ENCODE assay signal across 1 cellular context in the genomic region with DNA sequence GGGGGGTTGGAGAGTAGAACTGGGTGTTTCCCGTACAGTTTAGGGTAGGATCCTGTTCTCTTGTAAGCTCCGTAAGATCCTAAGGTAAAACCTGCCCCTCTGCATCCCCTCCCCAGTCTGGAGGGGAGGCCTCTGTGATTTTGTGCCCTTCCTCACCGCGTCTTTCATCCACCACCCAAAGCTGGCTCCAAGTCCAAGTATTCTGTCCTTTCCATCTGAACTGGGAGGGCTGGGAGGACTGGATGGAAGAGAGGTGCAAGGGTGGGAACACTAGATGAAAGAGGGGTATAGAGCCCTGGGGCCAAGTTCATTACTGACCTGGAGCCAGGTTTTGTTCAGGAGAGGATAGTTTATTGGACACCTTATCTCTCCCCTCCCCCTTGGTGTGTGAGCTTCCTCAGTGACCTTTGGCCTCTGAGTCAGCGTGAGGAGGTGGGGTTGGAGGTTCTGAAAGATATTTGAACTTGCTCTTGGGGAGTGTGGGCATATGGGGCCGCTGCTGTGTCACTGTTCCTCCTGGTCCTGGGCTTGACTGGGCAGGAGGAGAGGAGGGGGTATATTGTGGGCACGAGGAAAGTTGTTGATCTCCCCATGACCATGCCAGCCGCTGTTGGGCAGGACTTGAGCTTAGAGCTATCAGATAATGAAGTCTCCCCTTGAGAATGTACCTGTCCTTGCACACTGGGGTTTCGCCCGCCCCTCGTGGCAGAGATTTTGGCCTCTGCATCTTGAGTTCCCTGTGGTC.
TF ChIP-seq lines count a peak whose summit lies in the region.

No MANE protein-coding gene starts in this region.

TF ChIP-seq in HepG2, 621 proteins besides CTCF, POLR2A, EP300 and RAD21 (continued from another document and continues in another):
- TF ChIP-seq, protein P1, sequence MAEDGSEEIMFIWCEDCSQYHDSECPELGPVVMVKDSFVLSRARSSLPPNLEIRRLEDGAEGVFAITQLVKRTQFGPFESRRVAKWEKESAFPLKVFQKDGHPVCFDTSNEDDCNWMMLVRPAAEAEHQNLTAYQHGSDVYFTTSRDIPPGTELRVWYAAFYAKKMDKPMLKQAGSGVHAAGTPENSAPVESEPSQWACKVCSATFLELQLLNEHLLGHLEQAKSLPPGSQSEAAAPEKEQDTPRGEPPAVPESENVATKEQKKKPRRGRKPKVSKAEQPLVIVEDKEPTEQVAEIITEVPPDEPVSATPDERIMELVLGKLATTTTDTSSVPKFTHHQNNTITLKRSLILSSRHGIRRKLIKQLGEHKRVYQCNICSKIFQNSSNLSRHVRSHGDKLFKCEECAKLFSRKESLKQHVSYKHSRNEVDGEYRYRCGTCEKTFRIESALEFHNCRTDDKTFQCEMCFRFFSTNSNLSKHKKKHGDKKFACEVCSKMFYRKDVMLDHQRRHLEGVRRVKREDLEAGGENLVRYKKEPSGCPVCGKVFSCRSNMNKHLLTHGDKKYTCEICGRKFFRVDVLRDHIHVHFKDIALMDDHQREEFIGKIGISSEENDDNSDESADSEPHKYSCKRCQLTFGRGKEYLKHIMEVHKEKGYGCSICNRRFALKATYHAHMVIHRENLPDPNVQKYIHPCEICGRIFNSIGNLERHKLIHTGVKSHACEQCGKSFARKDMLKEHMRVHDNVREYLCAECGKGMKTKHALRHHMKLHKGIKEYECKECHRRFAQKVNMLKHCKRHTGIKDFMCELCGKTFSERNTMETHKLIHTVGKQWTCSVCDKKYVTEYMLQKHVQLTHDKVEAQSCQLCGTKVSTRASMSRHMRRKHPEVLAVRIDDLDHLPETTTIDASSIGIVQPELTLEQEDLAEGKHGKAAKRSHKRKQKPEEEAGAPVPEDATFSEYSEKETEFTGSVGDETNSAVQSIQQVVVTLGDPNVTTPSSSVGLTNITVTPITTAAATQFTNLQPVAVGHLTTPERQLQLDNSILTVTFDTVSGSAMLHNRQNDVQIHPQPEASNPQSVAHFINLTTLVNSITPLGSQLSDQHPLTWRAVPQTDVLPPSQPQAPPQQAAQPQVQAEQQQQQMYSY (CRISPR knock-in tag; IDR thresholded peaks at IDR 0.05), result peak; percentile 59; the same call in 1 of the 2 replicates
- TF ChIP-seq GATAD2A (CRISPR knock-in tag; IDR thresholded peaks at IDR 0.05) (peak; percentile 97), ATM (IDR thresholded peaks at IDR 0.05; ENCODE audit: borderline replicate concordance) (no peak), ZNF501 (CRISPR knock-in tag; IDR thresholded peaks at IDR 0.05) (peak; percentile 77; the same call in 1 of the 2 replicates), SALL2 (CRISPR knock-in tag; IDR thresholded peaks at IDR 0.05) (peak; percentile 78; the same call in 1 of the 2 replicates), FOXK1 (CRISPR knock-in tag; IDR thresholded peaks at IDR 0.05; ENCODE audit: borderline replicate concordance, low read depth) (peak; percentile 73; the same call in 1 of the 2 replicates), ZNF326 (CRISPR knock-in tag; IDR thresholded peaks at IDR 0.05; ENCODE audit: borderline replicate concordance) (no peak), ZNF781 (CRISPR knock-in tag; IDR thresholded peaks at IDR 0.05; ENCODE audit: borderline replicate concordance, not compliant biosample characterization) (peak; percentile 72), ADNP (CRISPR knock-in tag; IDR thresholded peaks at IDR 0.05) (0 out of 2 replicates have a peak, but pooled peaks have one; percentile 1), MEIS2 (CRISPR knock-in tag; IDR thresholded peaks at IDR 0.05) (peak; percentile 71; the same call in 1 of the 2 replicates), MAFK (conservative IDR thresholded peaks at IDR 0.05 in 1 of 2, IDR thresholded peaks at IDR 0.05 in 1 of 2; ENCODE audit: low read length in 2 of 2) (peak in 1 of 2 experiments; percentile 40; a peak in 3 of 4 replicates), ZNF383 (CRISPR knock-in tag; IDR thresholded peaks at IDR 0.05; ENCODE audit: borderline replicate concordance) (no peak), NFKB2 (CRISPR knock-in tag; IDR thresholded peaks at IDR 0.05; ENCODE audit: borderline replicate concordance) (peak; percentile 53; the same call in 1 of the 2 replicates), PHF8 (CRISPR knock-in tag; IDR thresholded peaks at IDR 0.05) (peak; percentile 56), FOXO1 (CRISPR knock-in tag; IDR thresholded peaks at IDR 0.05) (peak; percentile 85), ZC3H4 (CRISPR knock-in tag; IDR thresholded peaks at IDR 0.05; ENCODE audit: borderline replicate concordance) (0 out of 2 replicates have a peak, but pooled peaks have one; percentile 46), NCOR1 (IDR thresholded peaks at IDR 0.05; ENCODE audit: borderline replicate concordance, low read length) (peak; percentile 96), JUNB (CRISPR knock-in tag; IDR thresholded peaks at IDR 0.05; ENCODE audit: borderline replicate concordance) (peak; percentile 98), ATF7-NPFF (CRISPR knock-in tag; IDR thresholded peaks at IDR 0.05; ENCODE audit: low read depth) (0 out of 2 replicates have a peak, but pooled peaks have one; percentile 8), GLI4 (CRISPR knock-in tag; IDR thresholded peaks at IDR 0.05; ENCODE audit: borderline replicate concordance) (no peak), PPARG (CRISPR knock-in tag; conservative IDR thresholded peaks at IDR 0.05) (peak; percentile 94), MIER2 (CRISPR knock-in tag; IDR thresholded peaks at IDR 0.05) (peak; percentile 62; the same call in 1 of the 2 replicates), MED1 (CRISPR knock-in tag; IDR thresholded peaks at IDR 0.05) (peak; percentile 90), RFXAP (CRISPR knock-in tag; IDR thresholded peaks at IDR 0.05; ENCODE audit: borderline replicate concordance) (peak; percentile 83; the same call in 1 of the 2 replicates), KDM5A (IDR thresholded peaks at IDR 0.05; ENCODE audit: borderline replicate concordance, low read length) (peak; percentile 66; the same call in 1 of the 2 replicates), MYC (CRISPR knock-in tag; IDR thresholded peaks at IDR 0.05; ENCODE audit: borderline replicate concordance) (peak; percentile 70; the same call in 1 of the 2 replicates), ZSCAN29 (CRISPR knock-in tag; conservative IDR thresholded peaks at IDR 0.05) (peak; percentile 89)
- TF ChIP-seq, protein P2, sequence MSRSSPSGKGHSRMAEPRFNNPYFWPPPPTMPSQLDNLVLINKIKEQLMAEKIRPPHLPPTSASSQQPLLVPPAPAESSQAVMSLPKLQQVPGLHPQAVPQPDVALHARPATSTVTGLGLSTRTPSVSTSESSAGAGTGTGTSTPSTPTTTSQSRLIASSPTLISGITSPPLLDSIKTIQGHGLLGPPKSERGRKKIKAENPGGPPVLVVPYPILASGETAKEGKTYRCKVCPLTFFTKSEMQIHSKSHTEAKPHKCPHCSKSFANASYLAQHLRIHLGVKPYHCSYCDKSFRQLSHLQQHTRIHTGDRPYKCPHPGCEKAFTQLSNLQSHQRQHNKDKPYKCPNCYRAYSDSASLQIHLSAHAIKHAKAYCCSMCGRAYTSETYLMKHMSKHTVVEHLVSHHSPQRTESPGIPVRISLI (CRISPR knock-in tag; IDR thresholded peaks at IDR 0.05; ENCODE audit: borderline replicate concordance), result peak; percentile 17; the same call in 1 of the 2 replicates
- TF ChIP-seq, protein P3, sequence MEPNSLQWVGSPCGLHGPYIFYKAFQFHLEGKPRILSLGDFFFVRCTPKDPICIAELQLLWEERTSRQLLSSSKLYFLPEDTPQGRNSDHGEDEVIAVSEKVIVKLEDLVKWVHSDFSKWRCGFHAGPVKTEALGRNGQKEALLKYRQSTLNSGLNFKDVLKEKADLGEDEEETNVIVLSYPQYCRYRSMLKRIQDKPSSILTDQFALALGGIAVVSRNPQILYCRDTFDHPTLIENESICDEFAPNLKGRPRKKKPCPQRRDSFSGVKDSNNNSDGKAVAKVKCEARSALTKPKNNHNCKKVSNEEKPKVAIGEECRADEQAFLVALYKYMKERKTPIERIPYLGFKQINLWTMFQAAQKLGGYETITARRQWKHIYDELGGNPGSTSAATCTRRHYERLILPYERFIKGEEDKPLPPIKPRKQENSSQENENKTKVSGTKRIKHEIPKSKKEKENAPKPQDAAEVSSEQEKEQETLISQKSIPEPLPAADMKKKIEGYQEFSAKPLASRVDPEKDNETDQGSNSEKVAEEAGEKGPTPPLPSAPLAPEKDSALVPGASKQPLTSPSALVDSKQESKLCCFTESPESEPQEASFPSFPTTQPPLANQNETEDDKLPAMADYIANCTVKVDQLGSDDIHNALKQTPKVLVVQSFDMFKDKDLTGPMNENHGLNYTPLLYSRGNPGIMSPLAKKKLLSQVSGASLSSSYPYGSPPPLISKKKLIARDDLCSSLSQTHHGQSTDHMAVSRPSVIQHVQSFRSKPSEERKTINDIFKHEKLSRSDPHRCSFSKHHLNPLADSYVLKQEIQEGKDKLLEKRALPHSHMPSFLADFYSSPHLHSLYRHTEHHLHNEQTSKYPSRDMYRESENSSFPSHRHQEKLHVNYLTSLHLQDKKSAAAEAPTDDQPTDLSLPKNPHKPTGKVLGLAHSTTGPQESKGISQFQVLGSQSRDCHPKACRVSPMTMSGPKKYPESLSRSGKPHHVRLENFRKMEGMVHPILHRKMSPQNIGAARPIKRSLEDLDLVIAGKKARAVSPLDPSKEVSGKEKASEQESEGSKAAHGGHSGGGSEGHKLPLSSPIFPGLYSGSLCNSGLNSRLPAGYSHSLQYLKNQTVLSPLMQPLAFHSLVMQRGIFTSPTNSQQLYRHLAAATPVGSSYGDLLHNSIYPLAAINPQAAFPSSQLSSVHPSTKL (CRISPR knock-in tag; IDR thresholded peaks at IDR 0.05), result peak; percentile 92
- TF ChIP-seq, protein P4, sequence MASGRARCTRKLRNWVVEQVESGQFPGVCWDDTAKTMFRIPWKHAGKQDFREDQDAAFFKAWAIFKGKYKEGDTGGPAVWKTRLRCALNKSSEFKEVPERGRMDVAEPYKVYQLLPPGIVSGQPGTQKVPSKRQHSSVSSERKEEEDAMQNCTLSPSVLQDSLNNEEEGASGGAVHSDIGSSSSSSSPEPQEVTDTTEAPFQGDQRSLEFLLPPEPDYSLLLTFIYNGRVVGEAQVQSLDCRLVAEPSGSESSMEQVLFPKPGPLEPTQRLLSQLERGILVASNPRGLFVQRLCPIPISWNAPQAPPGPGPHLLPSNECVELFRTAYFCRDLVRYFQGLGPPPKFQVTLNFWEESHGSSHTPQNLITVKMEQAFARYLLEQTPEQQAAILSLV (CRISPR knock-in tag; IDR thresholded peaks at IDR 0.05; ENCODE audit: borderline replicate concordance), result no peak
- TF ChIP-seq, protein P5, sequence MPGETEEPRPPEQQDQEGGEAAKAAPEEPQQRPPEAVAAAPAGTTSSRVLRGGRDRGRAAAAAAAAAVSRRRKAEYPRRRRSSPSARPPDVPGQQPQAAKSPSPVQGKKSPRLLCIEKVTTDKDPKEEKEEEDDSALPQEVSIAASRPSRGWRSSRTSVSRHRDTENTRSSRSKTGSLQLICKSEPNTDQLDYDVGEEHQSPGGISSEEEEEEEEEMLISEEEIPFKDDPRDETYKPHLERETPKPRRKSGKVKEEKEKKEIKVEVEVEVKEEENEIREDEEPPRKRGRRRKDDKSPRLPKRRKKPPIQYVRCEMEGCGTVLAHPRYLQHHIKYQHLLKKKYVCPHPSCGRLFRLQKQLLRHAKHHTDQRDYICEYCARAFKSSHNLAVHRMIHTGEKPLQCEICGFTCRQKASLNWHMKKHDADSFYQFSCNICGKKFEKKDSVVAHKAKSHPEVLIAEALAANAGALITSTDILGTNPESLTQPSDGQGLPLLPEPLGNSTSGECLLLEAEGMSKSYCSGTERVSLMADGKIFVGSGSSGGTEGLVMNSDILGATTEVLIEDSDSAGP (CRISPR knock-in tag; IDR thresholded peaks at IDR 0.05; ENCODE audit: borderline replicate concordance), result peak; percentile 17
- TF ChIP-seq, protein P6, sequence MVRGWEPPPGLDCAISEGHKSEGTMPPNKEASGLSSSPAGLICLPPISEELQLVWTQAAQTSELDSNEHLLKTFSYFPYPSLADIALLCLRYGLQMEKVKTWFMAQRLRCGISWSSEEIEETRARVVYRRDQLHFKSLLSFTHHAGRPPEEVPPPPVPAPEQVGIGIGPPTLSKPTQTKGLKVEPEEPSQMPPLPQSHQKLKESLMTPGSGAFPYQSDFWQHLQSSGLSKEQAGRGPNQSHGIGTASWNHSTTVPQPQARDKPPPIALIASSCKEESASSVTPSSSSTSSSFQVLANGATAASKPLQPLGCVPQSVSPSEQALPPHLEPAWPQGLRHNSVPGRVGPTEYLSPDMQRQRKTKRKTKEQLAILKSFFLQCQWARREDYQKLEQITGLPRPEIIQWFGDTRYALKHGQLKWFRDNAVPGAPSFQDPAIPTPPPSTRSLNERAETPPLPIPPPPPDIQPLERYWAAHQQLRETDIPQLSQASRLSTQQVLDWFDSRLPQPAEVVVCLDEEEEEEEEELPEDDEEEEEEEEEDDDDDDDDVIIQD (CRISPR knock-in tag; IDR thresholded peaks at IDR 0.05; ENCODE audit: low read depth), result peak; percentile 93; the same call in 1 of the 2 replicates
- TF ChIP-seq, protein P7, sequence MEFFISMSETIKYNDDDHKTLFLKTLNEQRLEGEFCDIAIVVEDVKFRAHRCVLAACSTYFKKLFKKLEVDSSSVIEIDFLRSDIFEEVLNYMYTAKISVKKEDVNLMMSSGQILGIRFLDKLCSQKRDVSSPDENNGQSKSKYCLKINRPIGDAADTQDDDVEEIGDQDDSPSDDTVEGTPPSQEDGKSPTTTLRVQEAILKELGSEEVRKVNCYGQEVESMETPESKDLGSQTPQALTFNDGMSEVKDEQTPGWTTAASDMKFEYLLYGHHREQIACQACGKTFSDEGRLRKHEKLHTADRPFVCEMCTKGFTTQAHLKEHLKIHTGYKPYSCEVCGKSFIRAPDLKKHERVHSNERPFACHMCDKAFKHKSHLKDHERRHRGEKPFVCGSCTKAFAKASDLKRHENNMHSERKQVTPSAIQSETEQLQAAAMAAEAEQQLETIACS (CRISPR knock-in tag; IDR thresholded peaks at IDR 0.05), result peak; percentile 77
- TF ChIP-seq, protein P8, sequence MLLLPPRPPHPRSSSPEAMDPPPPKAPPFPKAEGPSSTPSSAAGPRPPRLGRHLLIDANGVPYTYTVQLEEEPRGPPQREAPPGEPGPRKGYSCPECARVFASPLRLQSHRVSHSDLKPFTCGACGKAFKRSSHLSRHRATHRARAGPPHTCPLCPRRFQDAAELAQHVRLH (CRISPR knock-in tag; IDR thresholded peaks at IDR 0.05; ENCODE audit: borderline replicate concordance, low read depth), result peak; percentile 90; the same call in 1 of the 2 replicates
- TF ChIP-seq, protein P9, sequence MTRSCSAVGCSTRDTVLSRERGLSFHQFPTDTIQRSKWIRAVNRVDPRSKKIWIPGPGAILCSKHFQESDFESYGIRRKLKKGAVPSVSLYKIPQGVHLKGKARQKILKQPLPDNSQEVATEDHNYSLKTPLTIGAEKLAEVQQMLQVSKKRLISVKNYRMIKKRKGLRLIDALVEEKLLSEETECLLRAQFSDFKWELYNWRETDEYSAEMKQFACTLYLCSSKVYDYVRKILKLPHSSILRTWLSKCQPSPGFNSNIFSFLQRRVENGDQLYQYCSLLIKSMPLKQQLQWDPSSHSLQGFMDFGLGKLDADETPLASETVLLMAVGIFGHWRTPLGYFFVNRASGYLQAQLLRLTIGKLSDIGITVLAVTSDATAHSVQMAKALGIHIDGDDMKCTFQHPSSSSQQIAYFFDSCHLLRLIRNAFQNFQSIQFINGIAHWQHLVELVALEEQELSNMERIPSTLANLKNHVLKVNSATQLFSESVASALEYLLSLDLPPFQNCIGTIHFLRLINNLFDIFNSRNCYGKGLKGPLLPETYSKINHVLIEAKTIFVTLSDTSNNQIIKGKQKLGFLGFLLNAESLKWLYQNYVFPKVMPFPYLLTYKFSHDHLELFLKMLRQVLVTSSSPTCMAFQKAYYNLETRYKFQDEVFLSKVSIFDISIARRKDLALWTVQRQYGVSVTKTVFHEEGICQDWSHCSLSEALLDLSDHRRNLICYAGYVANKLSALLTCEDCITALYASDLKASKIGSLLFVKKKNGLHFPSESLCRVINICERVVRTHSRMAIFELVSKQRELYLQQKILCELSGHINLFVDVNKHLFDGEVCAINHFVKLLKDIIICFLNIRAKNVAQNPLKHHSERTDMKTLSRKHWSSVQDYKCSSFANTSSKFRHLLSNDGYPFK (CRISPR knock-in tag; IDR thresholded peaks at IDR 0.05; ENCODE audit: borderline replicate concordance), result no peak; the same call in 1 of the 2 replicates
